Comparison of ENCODE assay signal across 9 cellular contexts in genomic region chrX:47146121-47146935, GRCh38. TPM values are rescaled to one million over a fixed set of nuclear protein-coding genes. Genes with fewer than 3 reads are reported as not detected.
A peak's percentile ranks its signal among the peaks of the same experiment; 100 is the strongest.
DNase-seq lines count a peak whose midpoint lies in the region; ATAC-seq and FAIRE-seq lines count a peak whose summit lies in the region.
"Had no signal": no experiment of that assay in that cellular context is flagged by ENCODE, and none has a peak within 500 bp of the region (broad histone marks: within the 10 kb centered on the region; RNA-seq: fewer than 3 reads in every experiment).

No MANE protein-coding gene starts in this region.

- no peak for FAIRE-seq in small intestine (lab: Jason Lieb, UNC)
- FAIRE-seq: G401.6 had no signal

- POLR2A ChIA-PET in T-cell (lab: Charles Lee): no interaction called here

- peak overlapping the region; percentile 99 for H3K27ac ChIP-seq in right cardiac atrium (ENCODE audit: low read length)
- peak overlapping the region in 1 of 2 donors; percentile 99 for H3K27ac ChIP-seq in small intestine (ENCODE audit: low read depth in 1 of 2, low read length in 1 of 2)

- H3K36me3 Mint-ChIP-seq in T-helper 1 cell treated with Interleukin-12 subunit alpha and Interleukin-12 subunit beta and Interleukin-4 antibody, amounts not matched to agents 30 μg/mL and 1 μg/mL, for 36 hours (ENCODE audit: low read depth): peaks cover 33% of the 10 kb centered on the region
- H3K36me3 Mint-ChIP-seq in T-cell: peaks cover 23% of the 10 kb centered on the region

- peak overlapping the region; percentile 99 for H3K27ac Mint-ChIP-seq in T-helper 1 cell treated with Interleukin-12 subunit alpha and Interleukin-12 subunit beta and Interleukin-4 antibody, amounts not matched to agents 30 μg/mL and 1 μg/mL, for 36 hours
- H3K27ac Mint-ChIP-seq in T-cell: peak overlapping the region; percentile 96 to 97

- H3K27me3 Mint-ChIP-seq in T-helper 1 cell treated with Interleukin-12 subunit alpha and Interleukin-12 subunit beta and Interleukin-4 antibody, amounts not matched to agents 30 μg/mL and 1 μg/mL, for 36 hours (ENCODE audit: low read depth): no peaks in the 10 kb centered on the region
- H3K27me3 Mint-ChIP-seq in T-cell: peaks cover 0 to 6% of the 10 kb centered on the region in 2 donors

- H3K9me3 ChIP-seq in right cardiac atrium (ENCODE audit: control insufficient read depth, low read length): no peaks in the 10 kb centered on the region
- H3K9me3 ChIP-seq in small intestine (ENCODE audit: control insufficient read depth, low read depth): no peaks in the 10 kb centered on the region

- H3K27me3 ChIP-seq in right cardiac atrium (ENCODE audit: control insufficient read depth, insufficient read depth) (no peaks in the 10 kb centered on the region), small intestine (ENCODE audit: control insufficient read depth in 2 of 2, insufficient read depth in 2 of 2, low read length in 2 of 2) (no peaks in the 10 kb centered on the region)

- 8% methylated on average over 10 of the region's 10 CpGs for WGBS in right cardiac atrium
- WGBS in small intestine, 3 donors: 0 to 20% (median 8%) methylated on average over 7 to 10 of the region's 10 CpGs

- intact Hi-C loops in right cardiac atrium (cut with DNase I): no loop called here

- H3K4me3 ChIP-seq in right cardiac atrium (ENCODE audit: low read length) (peak overlapping the region; percentile 88), small intestine (ENCODE audit: low read depth in 1 of 2, low read length in 2 of 2) (peak overlapping the region; percentile 41 to 50)

- peak overlapping the region; percentile 97 for H3K4me3 Mint-ChIP-seq in T-helper 1 cell treated with Interleukin-12 subunit alpha and Interleukin-12 subunit beta and Interleukin-4 antibody, amounts not matched to agents 30 μg/mL and 1 μg/mL, for 36 hours
- H3K4me3 Mint-ChIP-seq in T-cell: peak overlapping the region; percentile 95 to 99 (median 97)

- H3K36me3 ChIP-seq in small intestine (ENCODE audit: control insufficient read depth in 2 of 2, insufficient read depth in 2 of 2, low read length in 2 of 2): no peaks in the 10 kb centered on the region

- H3K9me3 Mint-ChIP-seq in T-helper 1 cell treated with Interleukin-12 subunit alpha and Interleukin-12 subunit beta and Interleukin-4 antibody, amounts not matched to agents 30 μg/mL and 1 μg/mL, for 36 hours: no peaks in the 10 kb centered on the region
- H3K9me3 Mint-ChIP-seq in T-cell: no peaks in the 10 kb centered on the region

- ATAC-seq in T-cell (replicated peaks in 1 of 4) (no peak), right cardiac atrium (no peak), HG02571 (IDR thresholded peaks at IDR 0.05; ENCODE audit: unreplicated experiment) (no peak)

- peaks cover 9% of the 10 kb centered on the region for H3K4me1 ChIP-seq in right cardiac atrium (ENCODE audit: control insufficient read depth, insufficient read depth, low read length)
- peaks cover 3% of the 10 kb centered on the region in 2 donors for H3K4me1 ChIP-seq in small intestine (ENCODE audit: control insufficient read depth in 2 of 2, insufficient read depth in 1 of 2, low read depth in 1 of 2, low read length in 1 of 2)

- DNase-seq in T-helper 1 cell (no peak), T-cell (no peak), right cardiac atrium (peak in 1 of 3 donors; percentile 67), small intestine (peak; percentile 64), UCSD-AML1 (lab: John Stamatoyannopoulos, UW; ENCODE audit: unreplicated experiment) (no peak), CD1c-positive myeloid dendritic cell (ENCODE audit: extremely low spot score) (no peak)

- peaks cover 21% of the 10 kb centered on the region for H3K4me1 Mint-ChIP-seq in T-helper 1 cell treated with Interleukin-12 subunit alpha and Interleukin-12 subunit beta and Interleukin-4 antibody, amounts not matched to agents 30 μg/mL and 1 μg/mL, for 36 hours (ENCODE audit: low read depth)
- H3K4me1 Mint-ChIP-seq in T-cell: peaks cover 36 to 46% (median 37%) of the 10 kb centered on the region in 3 donors

- CTCF ChIA-PET in T-cell (lab: Charles Lee): no interaction called here

RNA-seq across cellular contexts. Expression of gene RBM10, which starts 1.3 kb away (rescaled TPM):
- total RNA-seq in T-cell (10 to 100 TPM; 37.3 to 60.3 (median 55.8) TPM), right cardiac atrium (10 to 100 TPM; 25.5 to 33.8 (median 28.2) TPM)
- polyA plus RNA-seq in right cardiac atrium (22.6 TPM), small intestine (10 to 100 TPM; 27.8 to 36.2 (median 35.1) TPM)

RNA-seq across cellular contexts. Expression of gene NDUFB11, which starts 1.8 kb away (rescaled TPM):
- total RNA-seq in T-cell (10 to 100 TPM; 52.9 to 64.1 (median 57.8) TPM), right cardiac atrium (100 to 1,000 TPM; 127 to 152 (median 139) TPM)
- polyA plus RNA-seq in right cardiac atrium (235 TPM), small intestine (100 to 1,000 TPM in 2 of 3 donors, 10 to 100 TPM in 1; 89.7 to 109 (median 108) TPM)

RNA-seq across cellular contexts. Expression of gene UBA1, which starts 47.3 kb away (rescaled TPM):
- 100 to 1,000 TPM; 116 to 177 (median 149) TPM for total RNA-seq in T-cell
- total RNA-seq in right cardiac atrium: 100 to 1,000 TPM; 109 to 130 (median 114) TPM
- polyA plus RNA-seq in right cardiac atrium: 79.5 TPM
- 100 to 1,000 TPM in 1 of 3 donors, 10 to 100 TPM in 2; 90.5 to 101 (median 95.9) TPM for polyA plus RNA-seq in small intestine
